Comparison of ENCODE assay signal across 19 cellular contexts in the genomic region with DNA sequence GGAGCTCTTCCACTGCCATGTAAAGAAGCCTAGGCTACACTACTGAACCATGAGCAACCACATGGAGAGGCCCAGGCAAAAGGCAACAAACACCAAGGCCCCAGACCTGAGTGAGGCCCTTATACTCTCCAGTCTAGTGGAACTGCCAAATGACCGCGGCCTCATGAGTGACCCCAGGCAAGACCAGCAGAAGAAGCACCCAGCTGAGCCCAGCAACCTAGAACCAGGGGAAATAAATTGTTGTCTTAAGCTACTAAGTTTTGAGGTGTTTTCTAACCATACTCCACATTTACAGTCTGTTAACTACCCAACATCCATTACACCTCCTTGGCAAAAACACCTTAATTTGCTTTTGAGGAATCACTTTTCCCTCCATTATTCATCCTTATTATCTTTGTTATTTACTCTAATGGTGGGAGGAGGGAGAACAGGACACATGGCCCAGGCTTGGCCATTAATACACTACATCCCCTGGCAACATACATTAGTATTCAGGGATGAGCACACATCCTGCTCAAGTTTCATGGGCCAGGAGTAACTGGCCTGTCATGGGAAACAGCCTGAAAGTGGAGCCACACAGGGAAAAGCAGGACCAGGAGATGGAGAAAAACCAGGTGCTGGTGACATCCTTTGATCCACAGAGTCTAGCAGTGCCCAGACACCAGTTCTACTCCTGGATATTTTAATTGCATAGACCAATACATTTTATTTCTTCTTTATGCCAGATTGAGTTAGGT.
"Had no signal": no experiment of that assay in that cellular context is flagged by ENCODE, and none has a peak within 500 bp of the region (broad histone marks: within the 10 kb centered on the region; RNA-seq: fewer than 3 reads in every experiment).

No MANE protein-coding gene starts in this region.

- H3K36me3 ChIP-seq: gastrocnemius medialis, tibial artery had no signal

- H3K9me3 ChIP-seq: gastrocnemius medialis, mucosa of descending colon, tibial artery had no signal

- DNase-seq: activated CD4-positive, alpha-beta T cell treated with anti-CD3 and anti-CD28 coated beads for 4 hours; activated CD8-positive, alpha-beta memory T cell treated with anti-CD3 and anti-CD28 coated beads, Interleukin-2, amount 50 U/mL, for 48 hours; activated CD8-positive, alpha-beta T cell treated with anti-CD3 and anti-CD28 coated beads for 36 hours; activated gamma-delta T cell; activated T-cell treated with anti-CD3 and anti-CD28 coated beads, Interleukin-2, amount 50 U/mL, for 72 hours; amniotic stem cell; effector memory CD4-positive, alpha-beta T cell; gastrocnemius medialis; heart left ventricle; left colon; mucosa of descending colon; naive thymus-derived CD4-positive, alpha-beta T cell; retina; stimulated activated CD4-positive, alpha-beta T cell treated with anti-CD3 and anti-CD28 coated beads, Interleukin-15, amount 100 ng/mL, for 24 hours; stimulated activated CD4-positive, alpha-beta T cell treated with anti-CD3 and anti-CD28 coated beads, Interleukin-4, amount 100 ng/mL, for 1 hour; stimulated activated naive B cell treated with anti-CD40 and anti-IgM and Interleukin-4, amounts not matched to agents 10 μg/mL and 1 μg/mL and 100 μg/mL, for 72 hours; T-helper 17 cell; tibial artery had no signal

- ATAC-seq: activated CD8-positive, alpha-beta T cell treated with anti-CD3 and anti-CD28 coated beads for 36 hours; activated T-cell treated with anti-CD3 and anti-CD28 coated beads, Interleukin-2, amount 50 U/mL, for 72 hours; heart left ventricle; left colon; mucosa of descending colon; naive thymus-derived CD4-positive, alpha-beta T cell; stimulated activated naive B cell treated with anti-CD40 and anti-IgM and Interleukin-4, amounts not matched to agents 10 μg/mL and 1 μg/mL and 100 μg/mL, for 72 hours; T-helper 17 cell; WTC11 had no signal

- H3K27me3 ChIP-seq: gastrocnemius medialis, heart left ventricle, tibial artery had no signal

- H3K4me3 ChIP-seq: gastrocnemius medialis, heart left ventricle, mucosa of descending colon, tibial artery had no signal
